ENCODE assay signal across 8 cellular contexts in the genomic region with DNA sequence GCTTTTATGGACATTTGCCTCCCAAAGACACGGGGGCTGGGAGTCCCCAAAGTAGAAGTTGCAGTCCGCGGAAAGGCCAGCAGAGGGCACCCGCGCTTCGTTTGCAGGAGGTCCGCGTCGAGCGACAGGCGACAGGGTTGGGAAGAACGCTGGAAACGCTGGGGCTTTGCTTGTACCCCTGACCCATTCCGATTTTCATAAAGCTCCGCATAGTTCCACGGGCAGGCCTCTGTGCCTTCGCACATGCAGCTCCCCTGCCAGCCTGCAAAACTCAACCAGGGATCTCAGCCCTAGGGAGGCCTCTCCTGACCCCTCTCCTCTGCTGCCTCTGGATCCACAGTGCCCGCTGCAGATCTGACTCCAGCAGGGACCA. TPM values are rescaled to one million over a fixed set of nuclear protein-coding genes. Genes with fewer than 3 reads are reported as not detected.
DNase-seq lines count a peak whose midpoint lies in the region; ATAC-seq, FAIRE-seq and TF ChIP-seq lines count a peak whose summit lies in the region.

No MANE protein-coding gene starts in this region.

- H3K4me1 Mint-ChIP-seq in CD8-positive, alpha-beta memory T cell: peaks cover 4 to 8% (median 5%) of the 10 kb centered on the region in 3 donors
- peaks cover 38% of the 10 kb centered on the region for H3K4me1 Mint-ChIP-seq in nephron

- no peaks in the 10 kb centered on the region for H3K36me3 ChIP-seq in CD8-positive, alpha-beta memory T cell (ENCODE audit: insufficient read depth, low read length)
- H3K36me3 ChIP-seq in HUES6 (ENCODE audit: control insufficient read depth, insufficient read depth, low read length): no peaks in the 10 kb centered on the region

- peak; percentile 58 to 83 (median 72) for DNase-seq in CD8-positive, alpha-beta memory T cell
- peak; percentile 29 for DNase-seq in RCC 7860 (ENCODE audit: low spot score)
- DNase-seq in activated T-helper 1 cell treated with Interleukin-2 at 50 U/mL for 16 hours (ENCODE audit: low read depth): peak; percentile 54
- DNase-seq in fibroblast of peridontal ligament (ENCODE audit: extremely low read depth): peak; percentile 60
- DNase-seq in stimulated activated naive CD8-positive, alpha-beta T cell treated with anti-CD3 and anti-CD28 coated beads, Interleukin-15, Interleukin-2, amounts not matched to agents 100 U/mL and 50 U/mL, for 24 hours: peak; percentile 90

- no peak overlapping the region for H3K4me3 Mint-ChIP-seq in CD8-positive, alpha-beta memory T cell
- peak overlapping the region in 1 of 3 experiments; percentile 26 for H3K4me3 Mint-ChIP-seq in nephron

- POLR2A ChIA-PET in CD8-positive, alpha-beta memory T cell (lab: Charles Lee): interaction anchor here (1.0 kb wide), 1 partner anchor 22 kb away, joined by 4 read pairs; no protein-coding TSS in a partner anchor

- no peaks in the 10 kb centered on the region for H3K9me3 Mint-ChIP-seq in CD8-positive, alpha-beta memory T cell
- H3K9me3 Mint-ChIP-seq in nephron: no peaks in the 10 kb centered on the region

- no peaks in the 10 kb centered on the region for H3K4me1 ChIP-seq in CD8-positive, alpha-beta memory T cell (ENCODE audit: insufficient read depth, low read length)
- peaks cover 43% of the 10 kb centered on the region for H3K4me1 ChIP-seq in HUES6 (ENCODE audit: control insufficient read depth, insufficient read depth, low read length)

- no peak overlapping the region for H3K9ac ChIP-seq in HUES6 (ENCODE audit: low read length)

- H3K27ac ChIP-seq in CD8-positive, alpha-beta memory T cell (ENCODE audit: low read depth, low read length): no peak overlapping the region
- H3K27ac ChIP-seq in HUES6 (ENCODE audit: low read depth, low read length): no peak overlapping the region

- H3K36me3 Mint-ChIP-seq in CD8-positive, alpha-beta memory T cell: no peaks in the 10 kb centered on the region
- no peaks in the 10 kb centered on the region for H3K36me3 Mint-ChIP-seq in nephron (ENCODE audit: low read depth)

- H3K27ac Mint-ChIP-seq in CD8-positive, alpha-beta memory T cell: peak overlapping the region in 1 of 8 donors; percentile 39
- peak overlapping the region; percentile 10 to 54 (median 14) for H3K27ac Mint-ChIP-seq in nephron

- ATAC-seq in stimulated activated naive CD8-positive, alpha-beta T cell treated with anti-CD3 and anti-CD28 coated beads, Interleukin-15, Interleukin-2, amounts not matched to agents 100 U/mL and 50 U/mL, for 24 hours: no peak
- no peak for ATAC-seq in GM18870 (IDR thresholded peaks at IDR 0.05; ENCODE audit: unreplicated experiment)

- H3K9me3 ChIP-seq in CD8-positive, alpha-beta memory T cell (ENCODE audit: low read length): no peaks in the 10 kb centered on the region
- no peaks in the 10 kb centered on the region for H3K9me3 ChIP-seq in HUES6 (ENCODE audit: control insufficient read depth, insufficient read depth, low read depth, low read length)

- no peak overlapping the region for H3K4me3 ChIP-seq in CD8-positive, alpha-beta memory T cell (ENCODE audit: low read length)
- H3K4me3 ChIP-seq in HUES6 (ENCODE audit: low read depth, low read length): peak overlapping the region; percentile 39; the same call in 1 of the 2 replicates

- H3K27me3 Mint-ChIP-seq in CD8-positive, alpha-beta memory T cell: peaks cover 10 to 34% of the 10 kb centered on the region in 2 donors
- peaks cover 62% of the 10 kb centered on the region for H3K27me3 Mint-ChIP-seq in nephron (ENCODE audit: low read depth)

- FAIRE-seq in RCC 7860 (lab: Jason Lieb, UNC): no peak

- TF ChIP-seq CTCF in nephron (IDR thresholded peaks at IDR 0.05; ENCODE audit: unreplicated experiment in 3 of 3): peak; percentile 94 to 98 (median 95)

- CTCF ChIA-PET in CD8-positive, alpha-beta memory T cell (lab: Charles Lee): interaction anchor here (0.7 to 5.2 kb wide), 31 partner anchors 8 to 230 kb away, joined by 3 to 45 read pairs (median 5); a partner anchor contains a TSS

- peaks cover 12% of the 10 kb centered on the region for H3K27me3 ChIP-seq in CD8-positive, alpha-beta memory T cell (ENCODE audit: insufficient read depth, low read length, poor library complexity, severe bottlenecking)
- no peaks in the 10 kb centered on the region; the same call in 1 of the 2 replicates for H3K27me3 ChIP-seq in HUES6 (ENCODE audit: control insufficient read depth, insufficient read depth, low read length)

RNA-seq across cellular contexts. Expression of a gene that starts 44.2 kb away (rescaled TPM):
- total RNA-seq in CD8-positive, alpha-beta memory T cell: 100 to 1,000 TPM; 204 to 206 TPM
- polyA plus RNA-seq in CD8-positive, alpha-beta memory T cell: 589 TPM

Comparison
In these comparisons a context has a peak if more than half of its experiments do, and no peak if none do; other contexts are left out.
1. DNase-seq: peak in every context shown above with its lines; median percentile 90 in stimulated activated naive CD8-positive, alpha-beta T cell treated with anti-CD3 and anti-CD28 coated beads, Interleukin-15, Interleukin-2, amounts not matched to agents 100 U/mL and 50 U/mL, for 24 hours; 72 in CD8-positive, alpha-beta memory T cell; 60 in fibroblast of peridontal ligament; 54 in activated T-helper 1 cell treated with Interleukin-2 at 50 U/mL for 16 hours; 29 in RCC 7860.